ENCODE assay signal across 32 cellular contexts in the genomic region with DNA sequence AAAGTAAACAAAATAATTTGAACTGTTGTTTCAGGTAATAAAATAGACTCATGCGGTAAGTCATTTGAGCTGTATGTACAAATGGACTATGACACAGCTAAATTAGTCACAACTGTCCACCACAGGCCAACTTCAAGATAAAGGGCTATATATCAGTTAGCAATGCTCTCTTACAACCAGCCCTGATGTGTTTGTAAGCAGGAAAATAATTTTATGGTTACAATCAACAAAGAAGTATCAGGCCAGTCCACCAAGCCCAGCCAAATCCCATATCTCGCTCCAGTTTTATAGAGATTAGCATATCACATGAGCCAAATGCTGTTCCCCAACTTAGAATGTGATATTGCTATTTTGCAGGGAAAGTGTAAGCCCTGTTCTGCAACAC. TPM values are rescaled to one million over a fixed set of nuclear protein-coding genes. Genes with fewer than 3 reads are reported as not detected.
A peak's percentile ranks its signal among the peaks of the same experiment; 100 is the strongest.
DNase-seq lines count a peak whose midpoint lies in the region; ATAC-seq, FAIRE-seq and TF ChIP-seq lines count a peak whose summit lies in the region.
"Had no signal": no experiment of that assay in that cellular context is flagged by ENCODE, and none has a peak within 500 bp of the region (broad histone marks: within the 10 kb centered on the region; RNA-seq: fewer than 3 reads in every experiment).

No MANE protein-coding gene starts in this region.

- H3K36me3 Mint-ChIP-seq in CD4-positive, alpha-beta T cell (ENCODE audit: low read depth) = no peaks in the 10 kb centered on the region
- H3K36me3 Mint-ChIP-seq: activated naive CD4-positive, alpha-beta T cell treated with anti-CD3 and anti-CD28 coated beads, Interleukin-2, amount 10 ng/mL, durations not matched to agents 7 days and 5 days; type B pancreatic cell had no signal

- no peak overlapping the region for H3K4me3 Mint-ChIP-seq in CD4-positive, alpha-beta T cell
- H3K4me3 Mint-ChIP-seq: activated CD4-positive, alpha-beta T cell treated with anti-CD3 and anti-CD28 coated beads for 36 hours; activated CD8-positive, alpha-beta T cell treated with anti-CD3 and anti-CD28 coated beads for 36 hours; activated naive CD4-positive, alpha-beta T cell treated with anti-CD3 and anti-CD28 coated beads, Interleukin-2, amount 10 ng/mL, durations not matched to agents 7 days and 5 days; naive thymus-derived CD8-positive, alpha-beta T cell; T-helper 1 cell treated with Interleukin-12 subunit alpha and Interleukin-12 subunit beta and Interleukin-4 antibody, amounts not matched to agents 30 μg/mL and 1 μg/mL, for 36 hours; type B pancreatic cell had no signal

- 44 to 59% methylated on average over 2 of the region's 2 CpGs for WGBS in pancreas, 2 donors
- 43 to 55% methylated on average over 2 of the region's 2 CpGs for WGBS in testis, 2 donors

- H3K4me1 ChIP-seq in RWPE2 (ENCODE audit: insufficient read depth, poor library complexity, severe bottlenecking) (peaks cover 9% of the 10 kb centered on the region), pancreas (no peaks in the 10 kb centered on the region), testis (no peaks in the 10 kb centered on the region)
- H3K4me1 ChIP-seq: BLaER1 treated with 17β-estradiol and CSF1 and Interleukin-3, amounts not matched to agents 10 nM and 100 nM; prostate gland; sigmoid colon had no signal

- H3K27me3 Mint-ChIP-seq in CD4-positive, alpha-beta T cell = no peaks in the 10 kb centered on the region
- H3K27me3 Mint-ChIP-seq: activated CD4-positive, alpha-beta T cell treated with anti-CD3 and anti-CD28 coated beads for 36 hours; activated CD8-positive, alpha-beta T cell treated with anti-CD3 and anti-CD28 coated beads for 36 hours; activated naive CD4-positive, alpha-beta T cell treated with anti-CD3 and anti-CD28 coated beads, Interleukin-2, amount 10 ng/mL, durations not matched to agents 7 days and 5 days; naive thymus-derived CD8-positive, alpha-beta T cell; type B pancreatic cell had no signal

- CTCF ChIA-PET in CD4-positive, alpha-beta T cell (lab: Charles Lee) = no interaction called here

- DNase-seq in H4 (ENCODE audit: low spot score) = peak; percentile 19
- DNase-seq in RWPE2 (ENCODE audit: low spot score) = no peak
- DNase-seq in epithelial cell of prostate (ENCODE audit: low read depth, low spot score) = peak; percentile 37
- DNase-seq in pancreas = no peak
- DNase-seq in NCI-H2081 treated with DMSO at 0.1 percent for 48 hours (lab: John Stamatoyannopoulos, UW) = no peak
- no peak for DNase-seq in testis
- no peak for DNase-seq in CD4-positive, alpha-beta T cell
- DNase-seq: activated CD4-positive, alpha-beta T cell treated with anti-CD3 and anti-CD28 coated beads for 36 hours; activated CD8-positive, alpha-beta memory T cell treated with anti-CD3 and anti-CD28 coated beads, Interleukin-2, amount 50 U/mL, for 48 hours; activated CD8-positive, alpha-beta T cell treated with anti-CD3 and anti-CD28 coated beads for 36 hours; activated naive CD4-positive, alpha-beta T cell treated with anti-CD3 and anti-CD28 coated beads, Interleukin-2, amount 10 ng/mL, durations not matched to agents 7 days and 5 days; Caco-2; GDM1; glutamatergic neuron; kidney; midbrain; naive thymus-derived CD8-positive, alpha-beta T cell; NCI-H146; NCI-H446; NCI-H774; nucleus accumbens; sigmoid colon; stimulated activated CD4-positive, alpha-beta T cell treated with anti-CD3 and anti-CD28 coated beads, Interleukin-4, amount 100 ng/mL, for 4 hours had no signal

- intact Hi-C loops in pancreas (cut with DNase I) (no loop called here), testis (cut with DNase I; ENCODE audit: low total_unique reads) (no loop called here)
- intact Hi-C loops in CD4-positive, alpha-beta T cell (cut with DNase I, micrococcal nuclease) = no loop called here

- H3K27ac ChIP-seq in RWPE2 (ENCODE audit: poor library complexity, severe bottlenecking) (peak overlapping the region; percentile 44), epithelial cell of prostate (peak overlapping the region; percentile 63), pancreas (no peak overlapping the region), testis (no peak overlapping the region)
- no peak overlapping the region for H3K27ac ChIP-seq in CD4-positive, alpha-beta T cell (ENCODE audit: low read depth, low read length)
- H3K27ac ChIP-seq: BLaER1 treated with 17β-estradiol and CSF1 and Interleukin-3, amounts not matched to agents 10 nM and 100 nM; prostate gland; sigmoid colon; SK-N-MC; VCaP had no signal

- H3K9me3 ChIP-seq in RWPE2 (ENCODE audit: severe bottlenecking) (no peaks in the 10 kb centered on the region), pancreas (no peaks in the 10 kb centered on the region), testis (no peaks in the 10 kb centered on the region)
- no peaks in the 10 kb centered on the region for H3K9me3 ChIP-seq in CD4-positive, alpha-beta T cell (ENCODE audit: control insufficient read depth, low read length)
- H3K9me3 ChIP-seq: BLaER1 treated with 17β-estradiol and CSF1 and Interleukin-3, amounts not matched to agents 10 nM and 100 nM; Caco-2; prostate gland; sigmoid colon had no signal

- TF ChIP-seq CTCF in RWPE2 (IDR thresholded peaks at IDR 0.05; ENCODE audit: poor library complexity, severe bottlenecking) (no peak), pancreas (IDR thresholded peaks at IDR 0.05) (no peak), testis (IDR thresholded peaks at IDR 0.05) (no peak)
- no peak for TF ChIP-seq CTCF in CD4-positive, alpha-beta T cell (IDR thresholded peaks at IDR 0.05)

- H3K36me3 ChIP-seq in RWPE2 (ENCODE audit: low read depth) (no peaks in the 10 kb centered on the region), pancreas (no peaks in the 10 kb centered on the region), testis (ENCODE audit: low read depth, missing control alignments) (no peaks in the 10 kb centered on the region)
- H3K36me3 ChIP-seq: BLaER1 treated with 17β-estradiol and CSF1 and Interleukin-3, amounts not matched to agents 10 nM and 100 nM; prostate gland; sigmoid colon had no signal

- POLR2A ChIA-PET in CD4-positive, alpha-beta T cell (lab: Charles Lee) = no interaction called here

- no peaks in the 10 kb centered on the region for H3K9me3 Mint-ChIP-seq in CD4-positive, alpha-beta T cell
- H3K9me3 Mint-ChIP-seq: activated CD8-positive, alpha-beta T cell treated with anti-CD3 and anti-CD28 coated beads for 36 hours; activated naive CD4-positive, alpha-beta T cell treated with anti-CD3 and anti-CD28 coated beads, Interleukin-2, amount 10 ng/mL, durations not matched to agents 7 days and 5 days; T-helper 1 cell treated with Interleukin-12 subunit alpha and Interleukin-12 subunit beta and Interleukin-4 antibody, amounts not matched to agents 30 μg/mL and 1 μg/mL, for 36 hours had no signal

- no peaks in the 10 kb centered on the region for H3K4me1 Mint-ChIP-seq in CD4-positive, alpha-beta T cell (ENCODE audit: low read depth)
- H3K4me1 Mint-ChIP-seq: activated CD4-positive, alpha-beta T cell treated with anti-CD3 and anti-CD28 coated beads for 36 hours; activated naive CD4-positive, alpha-beta T cell treated with anti-CD3 and anti-CD28 coated beads, Interleukin-2, amount 10 ng/mL, durations not matched to agents 7 days and 5 days; naive thymus-derived CD8-positive, alpha-beta T cell had no signal

- FAIRE-seq in pancreas (lab: Jason Lieb, UNC) = peak; percentile 61
- FAIRE-seq: kidney had no signal

- no peak for TF ChIP-seq POLR2A in testis (IDR thresholded peaks at IDR 0.05)

- ATAC-seq in RWPE2 (ENCODE audit: low read depth) = peak; percentile 81
- no peak for ATAC-seq in pancreas
- no peak for ATAC-seq in HG02870 (IDR thresholded peaks at IDR 0.05; ENCODE audit: unreplicated experiment)
- no peak for ATAC-seq in CD4-positive, alpha-beta T cell (ENCODE audit: poor library complexity)
- ATAC-seq: activated CD4-positive, alpha-beta T cell treated with anti-CD3 and anti-CD28 coated beads for 36 hours; activated CD8-positive, alpha-beta T cell treated with anti-CD3 and anti-CD28 coated beads for 36 hours; naive thymus-derived CD8-positive, alpha-beta T cell had no signal

- H3K27me3 ChIP-seq in RWPE2 (ENCODE audit: insufficient read depth, poor library complexity, severe bottlenecking) (no peaks in the 10 kb centered on the region), pancreas (no peaks in the 10 kb centered on the region), testis (no peaks in the 10 kb centered on the region)
- no peaks in the 10 kb centered on the region for H3K27me3 ChIP-seq in CD4-positive, alpha-beta T cell (ENCODE audit: control insufficient read depth, insufficient read depth, low read length)
- H3K27me3 ChIP-seq: BLaER1 treated with 17β-estradiol and CSF1 and Interleukin-3, amounts not matched to agents 10 nM and 100 nM; sigmoid colon had no signal

- H3K4me3 ChIP-seq in RWPE2 (ENCODE audit: severe bottlenecking) (no peak overlapping the region), pancreas (no peak overlapping the region), testis (no peak overlapping the region)
- H3K4me3 ChIP-seq: BLaER1 treated with 17β-estradiol and CSF1 and Interleukin-3, amounts not matched to agents 10 nM and 100 nM; prostate gland; sigmoid colon; SK-N-MC had no signal

- H3K27ac Mint-ChIP-seq in CD4-positive, alpha-beta T cell = no peak overlapping the region
- H3K27ac Mint-ChIP-seq: activated CD4-positive, alpha-beta T cell treated with anti-CD3 and anti-CD28 coated beads for 36 hours; activated CD8-positive, alpha-beta T cell treated with anti-CD3 and anti-CD28 coated beads for 36 hours; activated naive CD4-positive, alpha-beta T cell treated with anti-CD3 and anti-CD28 coated beads, Interleukin-2, amount 10 ng/mL, durations not matched to agents 7 days and 5 days; naive thymus-derived CD8-positive, alpha-beta T cell; T-helper 1 cell treated with Interleukin-12 subunit alpha and Interleukin-12 subunit beta and Interleukin-4 antibody, amounts not matched to agents 30 μg/mL and 1 μg/mL, for 36 hours; type B pancreatic cell had no signal

RNA-seq across cellular contexts. Expression of a gene that starts 0.5 kb away (rescaled TPM):
- not detected in 2 replicates for total RNA-seq in H4 (2014; rRNA removed; shearing (Covaris generic))
- total RNA-seq in pancreas = not detected
- polyA plus RNA-seq in pancreas = not detected
- total RNA-seq in testis = 1 to 10 TPM; 6.0 to 9.2 TPM
- polyA plus RNA-seq in testis (ENCODE audit: insufficient read depth, low read depth, low replicate concordance) = 9.6 TPM
- total RNA-seq in CD4-positive, alpha-beta T cell = not detected
- total RNA-seq: activated CD4-positive, alpha-beta T cell treated with anti-CD3 and anti-CD28 coated beads for 36 hours; activated CD8-positive, alpha-beta T cell treated with anti-CD3 and anti-CD28 coated beads for 36 hours; Caco-2; epithelial cell of proximal tubule; kidney; lower leg skin; naive thymus-derived CD8-positive, alpha-beta T cell; sigmoid colon had no signal
- polyA plus RNA-seq: naive thymus-derived CD8-positive, alpha-beta T cell; sigmoid colon had no signal

RNA-seq across cellular contexts. Expression of a gene that starts 29.7 kb away (rescaled TPM):
- total RNA-seq in H4 (2014; rRNA removed; shearing (Covaris generic)) = 8.3 and 15.5 TPM in 2 replicates
- total RNA-seq in pancreas (10 to 100 TPM in 5 of 6 donors, 1 to 10 TPM in 1; 8.7 to 27.5 (median 16.3) TPM), testis (10 to 100 TPM; 56.7 to 57.7 TPM)
- polyA plus RNA-seq in pancreas (10 to 100 TPM in 1 of 2 donors, 1 to 10 TPM in 1; 5.5 to 16.9 TPM), testis (ENCODE audit: insufficient read depth, low read depth, low replicate concordance) (27.2 TPM)
- total RNA-seq in CD4-positive, alpha-beta T cell = 10 to 100 TPM; 59.6 to 63.9 TPM

Comparison
In these comparisons a context has a peak if more than half of its experiments do, and no peak if none do; other contexts are left out.
1. DNase-seq: peak in H4 (single experiment) and epithelial cell of prostate (single experiment); none in RWPE2 (single experiment), pancreas (0 of 6), NCI-H2081 treated with DMSO at 0.1 percent for 48 hours (single experiment), testis (single experiment) and CD4-positive, alpha-beta T cell (0 of 10).
2. H3K27ac ChIP-seq: peak in RWPE2 (single experiment) and epithelial cell of prostate (single experiment); none in pancreas (0 of 4), testis (0 of 2) and CD4-positive, alpha-beta T cell (single experiment).